15 cellular contexts compared by ENCODE assay signal in the genomic region with DNA sequence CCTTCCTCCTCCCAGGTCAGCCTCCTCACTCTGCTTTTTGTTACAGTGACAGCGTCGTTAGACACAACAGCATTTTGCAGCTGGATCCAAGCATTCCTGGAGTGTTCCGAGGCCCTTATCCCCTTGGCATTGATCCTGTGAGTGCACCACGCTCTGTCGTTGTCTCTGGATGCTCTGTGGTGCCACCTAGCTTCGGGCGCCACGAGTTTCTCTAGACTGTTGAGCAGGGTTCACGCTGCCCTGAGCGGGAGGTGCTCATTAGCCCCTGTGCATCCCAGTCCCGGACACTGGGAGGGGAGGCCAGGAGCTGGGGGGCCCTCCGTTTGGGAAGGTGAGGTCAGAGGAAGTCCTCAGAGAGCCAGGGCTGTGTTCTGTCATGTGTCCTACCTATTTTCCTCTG. TPM values are rescaled to one million over a fixed set of nuclear protein-coding genes. Genes with fewer than 3 reads are reported as not detected.
A peak's percentile ranks its signal among the peaks of the same experiment; 100 is the strongest.
DNase-seq lines count a peak whose midpoint lies in the region; ATAC-seq, FAIRE-seq and TF ChIP-seq lines count a peak whose summit lies in the region.
"Had no signal": no experiment of that assay in that cellular context is flagged by ENCODE, and none has a peak within 500 bp of the region (broad histone marks: within the 10 kb centered on the region; RNA-seq: fewer than 3 reads in every experiment).

No MANE protein-coding gene starts in this region.

- H4K91ac ChIP-seq in neuronal stem cell (ENCODE audit: low read depth, low read length, poor library complexity), result no peak overlapping the region

- no peak overlapping the region for H3K14ac ChIP-seq in neuronal stem cell (ENCODE audit: low read length)

- H3K4me2 ChIP-seq in K562 (ENCODE audit: insufficient read depth, low read length), result no peak overlapping the region
- H3K4me2 ChIP-seq in neuronal stem cell (ENCODE audit: insufficient read depth, low read length, poor library complexity, severe bottlenecking), result no peak overlapping the region
- H3K4me2 ChIP-seq: smooth muscle cell had no signal

- no peak overlapping the region for H4K8ac ChIP-seq in neuronal stem cell (ENCODE audit: low read depth, low read length)

- no peaks in the 10 kb centered on the region for H4K20me1 ChIP-seq in K562 (replicated peaks; ENCODE audit: control insufficient read depth, insufficient read depth, low read length)

- no peak overlapping the region for H2BK12ac ChIP-seq in neuronal stem cell (ENCODE audit: low read length)

- no peak overlapping the region for H3K9ac ChIP-seq in K562 (ENCODE audit: insufficient read depth in 1 of 2, low read depth in 2 of 2, low read length in 2 of 2)
- no peak overlapping the region for H3K9ac ChIP-seq in neuronal stem cell (ENCODE audit: low read depth, low read length, poor library complexity)

- H3K79me2 ChIP-seq in K562 (ENCODE audit: control insufficient read depth, insufficient read depth, low read length), result no peaks in the 10 kb centered on the region

- peak overlapping the region; percentile 38 for H3K23ac ChIP-seq in neuronal stem cell (ENCODE audit: low read depth, low read length, poor library complexity)

- CTCF ChIA-PET in K562 (lab: Yijun Ruan, JAX; ENCODE audit: low intra/inter-chr PET ratio), result no interaction called here

- in situ Hi-C loops in K562 (cut with MboI), result no loop called here

- H2BK15ac ChIP-seq in neuronal stem cell (ENCODE audit: low read length), result no peak overlapping the region

- no peaks in the 10 kb centered on the region for H3K9me3 Mint-ChIP-seq in activated CD4-positive, alpha-beta T cell treated with anti-CD3 and anti-CD28 coated beads, Interleukin-2, amount 10 ng/mL, durations not matched to agents 24 days and 14 days
- H3K9me3 Mint-ChIP-seq: activated naive CD4-positive, alpha-beta T cell treated with anti-CD3 and anti-CD28 coated beads, Interleukin-2, amount 50 U/mL, for 24 hours had no signal

- H3K9me3 ChIP-seq in K562 (replicated peaks; ENCODE audit: control insufficient read depth, insufficient read depth, low read depth, low read length) (no peaks in the 10 kb centered on the region), neuronal stem cell (replicated peaks in 1 of 2; ENCODE audit: control insufficient read depth in 2 of 2, insufficient read depth in 1 of 2, low read depth in 1 of 2, low read length in 2 of 2) (peaks cover 0 to 3% of the 10 kb centered on the region in 2 donors), pancreas (no peaks in the 10 kb centered on the region)
- H3K9me3 ChIP-seq: upper lobe of left lung had no signal

- H2BK120ac ChIP-seq in neuronal stem cell (ENCODE audit: low read depth, low read length), result no peak overlapping the region

- H3K9me1 ChIP-seq in K562 (ENCODE audit: control insufficient read depth, insufficient read depth, low read length), result no peaks in the 10 kb centered on the region

- no peak overlapping the region for H3K18ac ChIP-seq in neuronal stem cell (ENCODE audit: low read length)

- H3K27ac ChIP-seq in K562 (ENCODE audit: extremely low read depth, low read depth, low read length), result no peak overlapping the region
- H3K27ac ChIP-seq in neuronal stem cell (replicated peaks; ENCODE audit: low read length), result no peak overlapping the region
- H3K27ac ChIP-seq in pancreas, result no peak overlapping the region
- H3K27ac ChIP-seq: coronary artery, upper lobe of left lung had no signal

- H3K36me3 Mint-ChIP-seq in activated CD4-positive, alpha-beta T cell treated with anti-CD3 and anti-CD28 coated beads, Interleukin-2, amount 10 ng/mL, durations not matched to agents 24 days and 14 days (ENCODE audit: low read depth), result peaks cover 73% of the 10 kb centered on the region

- TF ChIP-seq EP300 in K562 (IDR thresholded peaks at IDR 0.05; ENCODE audit: low read length), result no peak

- intact Hi-C loops in activated CD4-positive, alpha-beta T cell treated with anti-CD3 and anti-CD28 coated beads, Interleukin-2, amount 10 ng/mL, durations not matched to agents 24 days and 14 days (cut with micrococcal nuclease), result no loop called here
- intact Hi-C loops in K562 (cut with micrococcal nuclease), result no loop called here
- intact Hi-C loops in pancreas (cut with DNase I), result no loop called here

- no peak for DNase-seq in activated CD4-positive, alpha-beta T cell treated with anti-CD3 and anti-CD28 coated beads, Interleukin-2, amount 10 ng/mL, durations not matched to agents 24 days and 14 days
- no peak for DNase-seq in activated CD4-positive, alpha-beta T cell treated with anti-CD3 and anti-CD28 coated beads for 48 hours
- no peak for DNase-seq in LNCaP clone FGC (ENCODE audit: low read depth)
- no peak for DNase-seq in K562 (ENCODE audit: extremely low read depth in 1 of 4, low spot score in 3 of 4)
- no peak for DNase-seq in neuronal stem cell (ENCODE audit: low spot score)
- no peak for DNase-seq in pancreas
- no peak for DNase-seq in NCI-H1436 treated with DMSO at 0.1 percent for 48 hours (lab: John Stamatoyannopoulos, UW)
- DNase-seq: MV-4-11; naive thymus-derived CD4-positive, alpha-beta T cell; SW 1271; upper lobe of left lung had no signal

- POLR2A ChIA-PET in K562 (lab: Yijun Ruan, JAX), result no interaction called here

- 86% methylated on average over 8 of the region's 12 CpGs for WGBS in K562 (ENCODE audit: insufficient coverage, low coverage, missing lambda C conversion rate)
- no CpG with 5 or more reads among the region's 12 CpGs for WGBS in neuronal stem cell (ENCODE audit: extremely low coverage in 2 of 2, insufficient read length in 2 of 2, insufficient replicate concordance in 1 of 2), 2 donors
- 72 to 82% methylated on average over 12 of the region's 12 CpGs for WGBS in pancreas, 2 donors

- H2AFZ ChIP-seq in K562 (ENCODE audit: low read depth, low read length) (no peak overlapping the region), neuronal stem cell (ENCODE audit: low read length) (no peak overlapping the region)

- H3K36me3 ChIP-seq in K562 (ENCODE audit: control insufficient read depth, insufficient read depth, low read length) (peaks cover 87% of the 10 kb centered on the region), neuronal stem cell (replicated peaks in 1 of 2; ENCODE audit: control insufficient read depth in 2 of 2, insufficient read depth in 2 of 2, low read length in 2 of 2) (peaks cover 38 to 94% of the 10 kb centered on the region in 2 donors), pancreas (peaks cover 6 to 55% (median 18%) of the 10 kb centered on the region in 3 donors)

- H3K4me3 ChIP-seq in LNCaP clone FGC (ENCODE audit: low read depth, low read length), result no peak overlapping the region
- H3K4me3 ChIP-seq in K562, result no peak overlapping the region
- H3K4me3 ChIP-seq in neuronal stem cell (ENCODE audit: low read length in 2 of 2), result peak overlapping the region in 1 of 2 donors; percentile 14
- no peak overlapping the region for H3K4me3 ChIP-seq in pancreas
- H3K4me3 ChIP-seq: coronary artery, smooth muscle cell, upper lobe of left lung had no signal

- no peak overlapping the region for H3K4ac ChIP-seq in neuronal stem cell (ENCODE audit: low read length)

- H3K27me3 ChIP-seq in K562 (ENCODE audit: control insufficient read depth in 2 of 2, insufficient read depth in 2 of 2, low read length in 2 of 2) (no peaks in the 10 kb centered on the region), neuronal stem cell (ENCODE audit: control insufficient read depth in 3 of 3, insufficient read depth in 3 of 3, low read depth in 1 of 3, low read length in 3 of 3) (no peaks in the 10 kb centered on the region), pancreas (no peaks in the 10 kb centered on the region)
- H3K27me3 ChIP-seq: upper lobe of left lung had no signal

- ATAC-seq in K562 (peak; percentile 50; the same call in 2 of the 3 replicates), pancreas (no peak), HG03520 (IDR thresholded peaks at IDR 0.05; ENCODE audit: unreplicated experiment) (no peak)
- ATAC-seq: naive thymus-derived CD4-positive, alpha-beta T cell had no signal

- H2AK5ac ChIP-seq in neuronal stem cell (ENCODE audit: low read depth, low read length), result no peak overlapping the region

- peaks cover 19% of the 10 kb centered on the region for H3K4me1 Mint-ChIP-seq in activated CD4-positive, alpha-beta T cell treated with anti-CD3 and anti-CD28 coated beads, Interleukin-2, amount 10 ng/mL, durations not matched to agents 24 days and 14 days

- H3K4me1 ChIP-seq in K562 (replicated peaks in 1 of 2; ENCODE audit: control insufficient read depth in 2 of 2, insufficient read depth in 2 of 2, low read length in 2 of 2) (peaks cover 0 to 17% of the 10 kb centered on the region in 2 experiments; a peak in 4 of 5 replicates), neuronal stem cell (ENCODE audit: control insufficient read depth in 2 of 2, insufficient read depth in 1 of 2, low read depth in 1 of 2, low read length in 2 of 2) (no peaks in the 10 kb centered on the region), pancreas (no peaks in the 10 kb centered on the region)
- H3K4me1 ChIP-seq: upper lobe of left lung had no signal

- no TSS peak for BruUV-seq in K562 (replicated peaks; lab: Mats Ljungman, UMichigan)

- H3K79me1 ChIP-seq in neuronal stem cell (ENCODE audit: low read depth, low read length), result peaks cover 3% of the 10 kb centered on the region

- TF ChIP-seq CTCF in LNCaP clone FGC (IDR thresholded peaks at IDR 0.05; ENCODE audit: control insufficient read depth, extremely low read depth, insufficient read depth), result peak; percentile 25; the same call in 1 of the 2 replicates
- peak in 2 of 3 experiments; percentile 19 to 28; a peak in 3 of 6 replicates for TF ChIP-seq CTCF in K562 (IDR thresholded peaks at IDR 0.05 in 2 of 3, conservative IDR thresholded peaks at IDR 0.05 in 1 of 3; ENCODE audit: insufficient read depth in 2 of 3, low read depth in 1 of 3, low read length in 3 of 3)
- no peak for TF ChIP-seq CTCF in pancreas (IDR thresholded peaks at IDR 0.05)

- H3K27me3 Mint-ChIP-seq in activated CD4-positive, alpha-beta T cell treated with anti-CD3 and anti-CD28 coated beads, Interleukin-2, amount 10 ng/mL, durations not matched to agents 24 days and 14 days, result no peaks in the 10 kb centered on the region
- H3K27me3 Mint-ChIP-seq: activated naive CD4-positive, alpha-beta T cell treated with anti-CD3 and anti-CD28 coated beads, Interleukin-2, amount 50 U/mL, for 24 hours; naive thymus-derived CD4-positive, alpha-beta T cell had no signal

- no peak for FAIRE-seq in K562 (lab: Jason Lieb, UNC)
- no peak for FAIRE-seq in pancreas (lab: Jason Lieb, UNC)

- H2BK5ac ChIP-seq in neuronal stem cell (ENCODE audit: low read length), result no peak overlapping the region

- TF ChIP-seq POLR2A in K562 (conservative IDR thresholded peaks at IDR 0.05), result no peak

- H3K27ac Mint-ChIP-seq in activated CD4-positive, alpha-beta T cell treated with anti-CD3 and anti-CD28 coated beads, Interleukin-2, amount 10 ng/mL, durations not matched to agents 24 days and 14 days, result peak overlapping the region; percentile 7
- H3K27ac Mint-ChIP-seq: activated naive CD4-positive, alpha-beta T cell treated with anti-CD3 and anti-CD28 coated beads, Interleukin-2, amount 50 U/mL, for 24 hours had no signal

- 0 out of 4 replicates have a peak, but pooled peaks of 1 of the 2 experiments have one; percentile 8 for TF ChIP-seq RAD21 in K562 (CRISPR knock-in tag; conservative IDR thresholded peaks at IDR 0.05 in 1 of 2, IDR thresholded peaks at IDR 0.05 in 1 of 2)

- H3K4me3 Mint-ChIP-seq in activated CD4-positive, alpha-beta T cell treated with anti-CD3 and anti-CD28 coated beads, Interleukin-2, amount 10 ng/mL, durations not matched to agents 24 days and 14 days, result no peak overlapping the region
- H3K4me3 Mint-ChIP-seq: activated naive CD4-positive, alpha-beta T cell treated with anti-CD3 and anti-CD28 coated beads, Interleukin-2, amount 50 U/mL, for 24 hours; naive thymus-derived CD4-positive, alpha-beta T cell had no signal

RNA-seq across cellular contexts. Expression of a gene that starts 17.3 kb away (rescaled TPM):
- total RNA-seq in activated CD4-positive, alpha-beta T cell treated with anti-CD3 and anti-CD28 coated beads, Interleukin-2, amount 10 ng/mL, durations not matched to agents 24 days and 14 days, result 0.14 and 0.21 TPM in 2 replicates
- 0.16 and 0.46 TPM in 2 replicates for total RNA-seq in K562 (2011; cell fraction: chromatin; rRNA removed; ENCODE audit: low replicate concordance)
- total RNA-seq in K562 (2011; cell fraction: nucleolus; rRNA removed), result under 0.01 and 0.13 TPM in 2 replicates
- total RNA-seq in K562 (2011; cell fraction: nucleoplasm; rRNA removed), result 0.07 TPM in 1 of 2 replicates, not detected in the other
- 0.05 and 0.08 TPM in 2 replicates for total RNA-seq in K562 (2014; rRNA removed)
- 0.03 and 0.04 TPM in 2 replicates for total RNA-seq in K562 (2014; rRNA removed; fragmentation: Illumina TruSeq; extraction: Trizol)
- 0.04 TPM in 2 replicates for total RNA-seq in K562 (2015; rRNA removed; fragmentation: Illumina TruSeq; extraction: Trizol)
- 0.04 and 0.07 TPM in 2 replicates for total RNA-seq in K562 (2021)
- 0.01 and 0.06 TPM in 2 replicates for polyA plus RNA-seq in K562 (2011; rRNA removed)
- under 0.01 TPM in 1 of 2 replicates, not detected in the other for polyA plus RNA-seq in K562 (2011; cell fraction: cytosol; rRNA removed)
- polyA plus RNA-seq in K562 (2011; cell fraction: nucleus; rRNA removed), result 0.15 and 0.26 TPM in 2 replicates
- polyA plus RNA-seq in K562 (2012), result 0.07 and 0.54 TPM in 2 replicates
- polyA plus RNA-seq in K562 (2014; fragmentation: Illumina TruSeq; extraction: Trizol), result 0.01 TPM in 2 replicates
- polyA plus RNA-seq in K562 (2014; fragmentation: Nextera tagmentation; extraction: Ambion mirVana), result under 1 TPM in 1 of 2 experiments, not detected in 1; 0.01 TPM
- polyA plus RNA-seq in K562 (2014; rRNA removed), result 0.01 TPM in 1 of 2 replicates, not detected in the other
- polyA minus RNA-seq in K562 (2011; rRNA and poly(A)+ RNA removed), result 0.07 and 0.18 TPM in 2 replicates
- not detected in 2 replicates for polyA minus RNA-seq in K562 (2011; cell fraction: cytosol; rRNA and poly(A)+ RNA removed)
- 0.11 and 0.13 TPM in 2 replicates for polyA minus RNA-seq in K562 (2011; cell fraction: nucleus; rRNA and poly(A)+ RNA removed)
- 0.14 TPM for polyA plus RNA-seq in neuronal stem cell (2013, experiment 1 of 2)
- polyA plus RNA-seq in neuronal stem cell (2013, experiment 2 of 2), result 0.06 TPM
- total RNA-seq in pancreas, result under 1 TPM in 5 of 6 donors, not detected in 1; 0.08 to 0.59 (median 0.14) TPM
- under 1 TPM; 0.02 to 0.04 TPM for polyA plus RNA-seq in pancreas

RNA-seq across cellular contexts. Expression of a gene that starts 32.7 kb away (rescaled TPM):
- 120 and 122 TPM in 2 replicates for total RNA-seq in activated CD4-positive, alpha-beta T cell treated with anti-CD3 and anti-CD28 coated beads, Interleukin-2, amount 10 ng/mL, durations not matched to agents 24 days and 14 days
- 208 and 240 TPM in 2 replicates for total RNA-seq in K562 (2011; cell fraction: chromatin; rRNA removed; ENCODE audit: low replicate concordance)
- 116 and 135 TPM in 2 replicates for total RNA-seq in K562 (2011; cell fraction: nucleolus; rRNA removed)
- total RNA-seq in K562 (2011; cell fraction: nucleoplasm; rRNA removed), result 161 and 192 TPM in 2 replicates
- total RNA-seq in K562 (2014; rRNA removed), result 29.0 and 32.3 TPM in 2 replicates
- total RNA-seq in K562 (2014; rRNA removed; fragmentation: Illumina TruSeq; extraction: Trizol), result 42.7 and 45.5 TPM in 2 replicates
- total RNA-seq in K562 (2015; rRNA removed; fragmentation: Illumina TruSeq; extraction: Trizol), result 27.8 and 30.9 TPM in 2 replicates
- 49.9 and 55.9 TPM in 2 replicates for total RNA-seq in K562 (2021)
- polyA plus RNA-seq in K562 (2011; rRNA removed), result 85.5 and 97.9 TPM in 2 replicates
- 57.3 and 65.6 TPM in 2 replicates for polyA plus RNA-seq in K562 (2011; cell fraction: cytosol; rRNA removed)
- 112 and 116 TPM in 2 replicates for polyA plus RNA-seq in K562 (2011; cell fraction: nucleus; rRNA removed)
- 22.0 and 23.5 TPM in 2 replicates for polyA plus RNA-seq in K562 (2012)
- polyA plus RNA-seq in K562 (2014; fragmentation: Illumina TruSeq; extraction: Trizol), result 27.7 TPM in 2 replicates
- polyA plus RNA-seq in K562 (2014; fragmentation: Nextera tagmentation; extraction: Ambion mirVana), result 10 to 100 TPM in 1 of 2 experiments, 1 to 10 TPM in 1; 7.4 to 20.5 TPM
- polyA plus RNA-seq in K562 (2014; rRNA removed), result 23.1 and 29.4 TPM in 2 replicates
- 121 and 128 TPM in 2 replicates for polyA minus RNA-seq in K562 (2011; rRNA and poly(A)+ RNA removed)
- 54.0 and 68.3 TPM in 2 replicates for polyA minus RNA-seq in K562 (2011; cell fraction: cytosol; rRNA and poly(A)+ RNA removed)
- polyA minus RNA-seq in K562 (2011; cell fraction: nucleus; rRNA and poly(A)+ RNA removed), result 64.2 and 86.7 TPM in 2 replicates
- 13.7 TPM for polyA plus RNA-seq in neuronal stem cell (2013, experiment 1 of 2)
- polyA plus RNA-seq in neuronal stem cell (2013, experiment 2 of 2), result 13.8 TPM
- 10 to 100 TPM in 5 of 6 donors, 1 to 10 TPM in 1; 9.6 to 15.5 (median 13.4) TPM for total RNA-seq in pancreas
- polyA plus RNA-seq in pancreas, result 1 to 10 TPM; 4.3 to 5.8 TPM

Comparison
In these comparisons a context has a peak if more than half of its experiments do, and no peak if none do; other contexts are left out.
1. CTCF ChIP-seq: peak in LNCaP clone FGC (single experiment) and K562 (2 of 3); none in pancreas (0 of 4).